18 cellular contexts compared by ENCODE assay signal in the genomic region with DNA sequence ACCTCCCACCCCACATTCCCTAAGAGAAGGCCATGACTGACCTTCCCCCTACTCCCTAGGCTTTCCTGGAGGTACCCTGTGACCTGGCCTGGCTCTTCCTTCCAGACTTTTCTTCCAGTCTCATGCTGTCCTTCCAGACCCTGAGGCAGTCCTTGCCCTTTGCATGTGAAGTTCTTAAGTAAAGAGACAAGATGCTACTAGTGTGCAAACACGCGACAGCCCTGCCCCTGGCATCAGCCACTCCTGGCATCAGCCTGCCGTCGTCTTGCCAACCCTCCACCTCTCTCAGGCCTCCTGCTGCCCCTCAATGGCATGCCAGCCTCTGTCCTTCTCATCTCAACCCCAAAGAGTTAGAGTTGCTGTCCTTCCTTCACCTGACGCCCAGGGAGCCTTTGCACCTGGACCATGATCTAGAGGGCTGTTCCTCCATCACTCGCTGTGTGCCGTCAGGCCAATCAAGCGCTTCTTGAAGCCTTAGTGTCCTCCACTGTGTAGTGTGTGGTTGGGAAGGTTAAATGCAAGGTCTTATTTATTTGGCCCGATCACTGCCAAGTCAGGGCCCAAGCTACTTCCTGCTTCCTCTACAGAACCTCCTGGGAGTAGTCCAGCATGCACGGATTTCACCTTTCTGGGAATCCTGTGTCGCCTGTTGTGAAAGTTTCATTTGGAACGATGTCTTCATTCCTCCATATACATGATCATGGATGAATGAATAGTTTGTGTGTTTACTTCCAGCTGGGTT.
DNase-seq lines count a peak whose midpoint lies in the region; ATAC-seq and TF ChIP-seq lines count a peak whose summit lies in the region.
"Had no signal": no experiment of that assay in that cellular context is flagged by ENCODE, and none has a peak within 500 bp of the region (broad histone marks: within the 10 kb centered on the region; RNA-seq: fewer than 3 reads in every experiment).

No MANE protein-coding gene starts in this region.

- H3K4me1 ChIP-seq in PC-9 (replicated peaks; ENCODE audit: insufficient read depth) (peaks cover 73% of the 10 kb centered on the region), fibroblast of lung (ENCODE audit: control insufficient read depth, extremely low read depth, insufficient read depth, low read length) (no peaks in the 10 kb centered on the region), mucosa of descending colon (ENCODE audit: low read depth) (peaks cover 6% of the 10 kb centered on the region)
- H3K4me1 ChIP-seq: adrenal gland had no signal

- TF ChIP-seq CTCF in C4-2B (conservative IDR thresholded peaks at IDR 0.05): no peak
- no peak for TF ChIP-seq CTCF in PC-9 (conservative IDR thresholded peaks at IDR 0.05)
- TF ChIP-seq CTCF in fibroblast of lung (conservative IDR thresholded peaks at IDR 0.05 in 1 of 2, IDR thresholded peaks at IDR 0.05 in 1 of 2; ENCODE audit: low read depth in 1 of 2, low read length in 2 of 2): no peak
- TF ChIP-seq CTCF in mucosa of descending colon (IDR thresholded peaks at IDR 0.05): no peak

- H3K9me3 ChIP-seq in PC-9 (ENCODE audit: insufficient read depth, low read depth) (no peaks in the 10 kb centered on the region), fibroblast of lung (ENCODE audit: control insufficient read depth, insufficient read depth, low read depth, low read length) (no peaks in the 10 kb centered on the region), mucosa of descending colon (no peaks in the 10 kb centered on the region)
- H3K9me3 ChIP-seq: adrenal gland had no signal

- no peak overlapping the region for H3K9ac ChIP-seq in fibroblast of lung (ENCODE audit: insufficient read depth, low read length)

- H4K20me1 ChIP-seq in PC-9 (ENCODE audit: insufficient read depth) (no peaks in the 10 kb centered on the region), fibroblast of lung (ENCODE audit: control insufficient read depth, extremely low read depth, insufficient read depth, low read length) (no peaks in the 10 kb centered on the region)

- intact Hi-C loops in PC-9 (cut with micrococcal nuclease; ENCODE audit: unreplicated experiment): loop anchor here (10.0 kb wide), 1 partner anchor 1391 kb away; no protein-coding TSS in a partner anchor
- intact Hi-C loops in mucosa of descending colon (cut with DNase I, micrococcal nuclease): no loop called here
- intact Hi-C loops in posterior vena cava (cut with DNase I): no loop called here

- peaks cover 37% of the 10 kb centered on the region; the same call in 1 of the 2 replicates for H3F3A ChIP-seq in PC-9 (ENCODE audit: insufficient read depth, low read depth)

- H2AFZ ChIP-seq in PC-9: no peak overlapping the region
- H2AFZ ChIP-seq in fibroblast of lung (ENCODE audit: low read length): no peak overlapping the region

- H3K27me3 ChIP-seq in PC-9 (ENCODE audit: insufficient read depth, low read depth) (no peaks in the 10 kb centered on the region), fibroblast of lung (ENCODE audit: control insufficient read depth, insufficient read depth, low read length) (no peaks in the 10 kb centered on the region)
- H3K27me3 ChIP-seq: adrenal gland had no signal

- H3K79me2 ChIP-seq in PC-9 (ENCODE audit: low read depth) (peaks cover 100% of the 10 kb centered on the region), fibroblast of lung (ENCODE audit: control insufficient read depth, insufficient read depth, low read length) (no peaks in the 10 kb centered on the region)

- DNase-seq in PC-9 (no peak), fibroblast of lung (ENCODE audit: low read depth in 2 of 2) (peak; percentile 8 to 28), mucosa of descending colon (peak in 1 of 3 donors; percentile 51), posterior vena cava (ENCODE audit: low spot score) (no peak)
- DNase-seq in stimulated activated CD4-positive, alpha-beta T cell treated with anti-CD3 and anti-CD28 coated beads, Interleukin-1b, Interleukin-23, amount 100 ng/mL, for 48 hours: no peak
- DNase-seq: activated CD4-positive, CD25-positive, alpha-beta regulatory T cell; adrenal gland; CD4-positive, alpha-beta T cell; DND-41; glutamatergic neuron; mesendoderm; SIG-M5; stimulated activated CD4-positive, alpha-beta T cell treated with anti-CD3 and anti-CD28 coated beads, Interleukin-2, amount 100 ng/mL, for 24 hours had no signal

- peak; percentile 91 for ATAC-seq in mucosa of descending colon
- ATAC-seq in HG03097 (IDR thresholded peaks at IDR 0.05; ENCODE audit: low FRiP score, unreplicated experiment): no peak
- no peak for ATAC-seq in GM19351 (IDR thresholded peaks at IDR 0.05; ENCODE audit: unreplicated experiment)
- ATAC-seq: HCT116 had no signal

- no peaks in the 10 kb centered on the region for H3K9me2 ChIP-seq in PC-9 (ENCODE audit: insufficient read depth)

- POLR2A ChIA-PET in PC-9 (lab: Charles Lee; ENCODE audit: unreplicated experiment): no interaction called here

- H3K27ac ChIP-seq in C4-2B (peak overlapping the region; percentile 98), PC-9 (peak overlapping the region; percentile 4; the same call in 1 of the 2 replicates), fibroblast of lung (ENCODE audit: insufficient read depth, low read length) (no peak overlapping the region)
- H3K27ac ChIP-seq: adrenal gland, coronary artery had no signal

- CTCF ChIA-PET in PC-9 (lab: Charles Lee): no interaction called here

- H3K4me2 ChIP-seq in PC-9: no peak overlapping the region
- H3K4me2 ChIP-seq in fibroblast of lung (ENCODE audit: extremely low read depth, insufficient read depth, low read length): no peak overlapping the region

- BruUV-seq in PC-9 (replicated peaks; lab: Mats Ljungman, UMichigan): no TSS peak

- H3K4me3 ChIP-seq in PC-9: no peak overlapping the region
- no peak overlapping the region for H3K4me3 ChIP-seq in fibroblast of lung (replicated peaks in 1 of 4; ENCODE audit: control extremely low read depth in 1 of 4, insufficient read depth in 1 of 4, low read depth in 3 of 4, low read length in 4 of 4)
- no peak overlapping the region for H3K4me3 ChIP-seq in mucosa of descending colon
- H3K4me3 ChIP-seq: adrenal gland, coronary artery had no signal

- 0 out of 2 replicates have a peak, but pooled peaks cover 13% of the 10 kb centered on the region for H3K36me3 ChIP-seq in PC-9 (ENCODE audit: low read depth)
- H3K36me3 ChIP-seq in fibroblast of lung (ENCODE audit: control insufficient read depth, insufficient read depth, low read length): no peaks in the 10 kb centered on the region
- H3K36me3 ChIP-seq in mucosa of descending colon (ENCODE audit: low read depth): no peaks in the 10 kb centered on the region
- H3K36me3 ChIP-seq: adrenal gland had no signal

Comparison
In these comparisons a context has a peak if more than half of its experiments do, and no peak if none do; other contexts are left out.
1. DNase-seq: peak in fibroblast of lung (2 of 2); none in PC-9 (0 of 2), stimulated activated CD4-positive, alpha-beta T cell treated with anti-CD3 and anti-CD28 coated beads, Interleukin-1b, Interleukin-23, amount 100 ng/mL, for 48 hours (single experiment) and posterior vena cava (single experiment).